9 cellular contexts compared by ENCODE assay signal in the genomic region with DNA sequence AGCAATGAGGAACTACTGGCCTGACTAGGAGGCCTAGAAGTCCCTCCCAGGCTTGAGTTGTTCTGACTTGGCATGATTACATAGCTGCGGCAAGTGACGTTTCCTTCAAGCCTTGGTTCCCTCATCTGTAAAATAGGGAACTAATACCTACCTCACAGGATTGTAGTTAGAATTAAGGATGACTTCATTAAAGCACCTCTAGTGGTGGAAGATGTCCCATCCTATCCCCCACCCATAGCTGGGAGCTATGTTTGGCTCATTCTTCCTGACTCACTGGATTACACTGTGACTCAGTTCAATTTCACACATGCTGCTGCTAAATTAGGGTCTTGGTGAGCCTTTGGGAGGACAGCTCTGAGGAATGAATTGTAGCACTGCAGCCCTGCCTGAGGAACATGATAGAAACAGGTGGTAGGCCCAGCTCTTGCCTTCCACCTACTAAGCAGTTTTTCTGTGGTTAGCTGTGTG. TPM values are rescaled to one million over a fixed set of nuclear protein-coding genes. Genes with fewer than 3 reads are reported as not detected.
DNase-seq lines count a peak whose midpoint lies in the region; ATAC-seq and TF ChIP-seq lines count a peak whose summit lies in the region.
"Had no signal": no experiment of that assay in that cellular context is flagged by ENCODE, and none has a peak within 500 bp of the region (broad histone marks: within the 10 kb centered on the region; RNA-seq: fewer than 3 reads in every experiment).

No MANE protein-coding gene starts in this region.

- intact Hi-C loops in activated CD8-positive, alpha-beta T cell treated with anti-CD3 and anti-CD28 coated beads for 36 hours (cut with micrococcal nuclease), result no loop called here

- H3K9me3 ChIP-seq in mesodermal cell (ENCODE audit: control insufficient read depth, low read length), result no peaks in the 10 kb centered on the region

- H3K27me3 Mint-ChIP-seq in activated CD8-positive, alpha-beta T cell treated with anti-CD3 and anti-CD28 coated beads for 36 hours, result peaks cover 10% of the 10 kb centered on the region
- H3K27me3 Mint-ChIP-seq in activated CD8-positive, alpha-beta T cell treated with anti-CD3 and anti-CD28 coated beads, Interleukin-2, amount 10 ng/mL, durations not matched to agents 7 days and 5 days (ENCODE audit: low read depth), result peaks cover 16% of the 10 kb centered on the region

- no peak overlapping the region for H3K27ac Mint-ChIP-seq in activated CD8-positive, alpha-beta T cell treated with anti-CD3 and anti-CD28 coated beads for 36 hours
- H3K27ac Mint-ChIP-seq in activated CD8-positive, alpha-beta T cell treated with anti-CD3 and anti-CD28 coated beads, Interleukin-2, amount 10 ng/mL, durations not matched to agents 7 days and 5 days, result no peak overlapping the region

- TF ChIP-seq CTCF in activated CD8-positive, alpha-beta T cell treated with anti-CD3 and anti-CD28 coated beads for 36 hours (IDR thresholded peaks at IDR 0.05), result no peak

- peaks cover 37% of the 10 kb centered on the region for H3K4me1 ChIP-seq in mesodermal cell (ENCODE audit: control insufficient read depth, insufficient read depth, low read length, poor library complexity, severe bottlenecking)

- peak overlapping the region; percentile 23 for H3K27ac ChIP-seq in mesodermal cell (ENCODE audit: low read depth, low read length, severe bottlenecking)
- H3K27ac ChIP-seq: C4-2B had no signal

- POLR2A ChIA-PET in activated CD8-positive, alpha-beta T cell treated with anti-CD3 and anti-CD28 coated beads for 36 hours (lab: Charles Lee), result interaction anchor here (0.6 to 2.4 kb wide), 6 partner anchors 8 to 139 kb away, joined by 4 to 10 read pairs (median 6); a partner anchor contains a TSS
- POLR2A ChIA-PET in activated CD8-positive, alpha-beta T cell treated with anti-CD3 and anti-CD28 coated beads, Interleukin-2, amount 10 ng/mL, durations not matched to agents 7 days and 5 days (lab: Charles Lee), result interaction anchor here (0.8 to 1.1 kb wide), 2 partner anchors 13 to 15 kb away, joined by 3 to 4 read pairs; no protein-coding TSS in a partner anchor

- no peak overlapping the region for H3K4me3 ChIP-seq in mesodermal cell (ENCODE audit: extremely low read depth, insufficient read depth, low read length, poor library complexity, severe bottlenecking)

- DNase-seq in activated CD8-positive, alpha-beta T cell treated with anti-CD3 and anti-CD28 coated beads for 36 hours, result no peak
- no peak for DNase-seq in activated CD8-positive, alpha-beta T cell treated with anti-CD3 and anti-CD28 coated beads, Interleukin-2, amount 10 ng/mL, durations not matched to agents 7 days and 5 days
- DNase-seq in KBM-7 (peak; percentile 85), amniotic stem cell (lab: John Stamatoyannopoulos, UW) (peak; percentile 32), NCI-H1436 (lab: John Stamatoyannopoulos, UW) (no peak), NCI-H510A treated with DMSO at 0.1 percent for 48 hours (lab: John Stamatoyannopoulos, UW) (no peak)

- ATAC-seq in activated CD8-positive, alpha-beta T cell treated with anti-CD3 and anti-CD28 coated beads for 36 hours, result peak; percentile 32
- no peak for ATAC-seq in activated CD8-positive, alpha-beta T cell treated with anti-CD3 and anti-CD28 coated beads, Interleukin-2, amount 10 ng/mL, durations not matched to agents 7 days and 5 days
- ATAC-seq in GM18519 (IDR thresholded peaks at IDR 0.05; ENCODE audit: low FRiP score, unreplicated experiment), result no peak

- CTCF ChIA-PET in activated CD8-positive, alpha-beta T cell treated with anti-CD3 and anti-CD28 coated beads for 36 hours (lab: Charles Lee), result interaction anchor here (0.6 to 8.3 kb wide), 7 partner anchors 12 to 118 kb away, joined by 3 to 100 read pairs (median 5); no protein-coding TSS in a partner anchor
- CTCF ChIA-PET in activated CD8-positive, alpha-beta T cell treated with anti-CD3 and anti-CD28 coated beads, Interleukin-2, amount 10 ng/mL, durations not matched to agents 7 days and 5 days (lab: Charles Lee), result interaction anchor here (0.7 to 3.1 kb wide), 3 partner anchors 9 to 90 kb away, joined by 3 to 56 read pairs (median 3); no protein-coding TSS in a partner anchor

- no peak overlapping the region for H3K4me3 Mint-ChIP-seq in activated CD8-positive, alpha-beta T cell treated with anti-CD3 and anti-CD28 coated beads for 36 hours
- H3K4me3 Mint-ChIP-seq in activated CD8-positive, alpha-beta T cell treated with anti-CD3 and anti-CD28 coated beads, Interleukin-2, amount 10 ng/mL, durations not matched to agents 7 days and 5 days, result no peak overlapping the region

- H3K36me3 ChIP-seq in mesodermal cell (ENCODE audit: control insufficient read depth, insufficient read depth, low read length), result peaks cover 9% of the 10 kb centered on the region

- H3K9me3 Mint-ChIP-seq in activated CD8-positive, alpha-beta T cell treated with anti-CD3 and anti-CD28 coated beads for 36 hours, result no peaks in the 10 kb centered on the region
- no peaks in the 10 kb centered on the region for H3K9me3 Mint-ChIP-seq in activated CD8-positive, alpha-beta T cell treated with anti-CD3 and anti-CD28 coated beads, Interleukin-2, amount 10 ng/mL, durations not matched to agents 7 days and 5 days (ENCODE audit: insufficient read depth)

- H3K4me1 Mint-ChIP-seq in activated CD8-positive, alpha-beta T cell treated with anti-CD3 and anti-CD28 coated beads for 36 hours (ENCODE audit: low read depth), result peaks cover 6% of the 10 kb centered on the region
- no peaks in the 10 kb centered on the region for H3K4me1 Mint-ChIP-seq in activated CD8-positive, alpha-beta T cell treated with anti-CD3 and anti-CD28 coated beads, Interleukin-2, amount 10 ng/mL, durations not matched to agents 7 days and 5 days (ENCODE audit: low read depth)

- in situ Hi-C loops in KBM-7 (cut with MboI; ENCODE audit: low pct_unique_long_range_greater_than_20kb, low sequenced_read_pairs), result loop anchor here (25.0 kb wide), 1 partner anchor 230 kb away; a partner anchor contains a TSS

- WGBS in mesodermal cell (ENCODE audit: insufficient coverage in 2 of 2), 2 experiments, result no CpG with 5 or more reads among the region's 2 CpGs

- H3K36me3 Mint-ChIP-seq in activated CD8-positive, alpha-beta T cell treated with anti-CD3 and anti-CD28 coated beads for 36 hours (ENCODE audit: low read depth), result peaks cover 2% of the 10 kb centered on the region
- peaks cover 11% of the 10 kb centered on the region for H3K36me3 Mint-ChIP-seq in activated CD8-positive, alpha-beta T cell treated with anti-CD3 and anti-CD28 coated beads, Interleukin-2, amount 10 ng/mL, durations not matched to agents 7 days and 5 days (ENCODE audit: low read depth)

RNA-seq across cellular contexts. Expression of a gene that starts 6.0 kb away (rescaled TPM):
- under 1 TPM in 1 of 2 experiments, not detected in 1; 0.47 TPM for total RNA-seq in activated CD8-positive, alpha-beta T cell treated with anti-CD3 and anti-CD28 coated beads for 36 hours
- under 1 TPM in 1 of 2 experiments, not detected in 1; 0.55 TPM for total RNA-seq in activated CD8-positive, alpha-beta T cell treated with anti-CD3 and anti-CD28 coated beads, Interleukin-2, amount 10 ng/mL, durations not matched to agents 7 days and 5 days
- polyA plus RNA-seq in mesodermal cell (2013, experiment 1 of 2), result 21.8 TPM
- polyA plus RNA-seq in mesodermal cell (2013, experiment 2 of 2), result 17.1 TPM

RNA-seq across cellular contexts. Expression of a gene that starts 53.7 kb away (rescaled TPM):
- total RNA-seq in activated CD8-positive, alpha-beta T cell treated with anti-CD3 and anti-CD28 coated beads for 36 hours, result 10 to 100 TPM; 64.6 to 67.5 TPM
- total RNA-seq in activated CD8-positive, alpha-beta T cell treated with anti-CD3 and anti-CD28 coated beads, Interleukin-2, amount 10 ng/mL, durations not matched to agents 7 days and 5 days, result 10 to 100 TPM; 55.3 to 58.1 TPM
- polyA plus RNA-seq in mesodermal cell (2013, experiment 1 of 2), result 64.4 TPM
- polyA plus RNA-seq in mesodermal cell (2013, experiment 2 of 2), result 55.4 TPM

Comparison
In these comparisons a context has a peak if more than half of its experiments do, and no peak if none do; other contexts are left out.
1. DNase-seq: peak in KBM-7 (single experiment) and amniotic stem cell (single experiment); none in activated CD8-positive, alpha-beta T cell treated with anti-CD3 and anti-CD28 coated beads for 36 hours (single experiment), activated CD8-positive, alpha-beta T cell treated with anti-CD3 and anti-CD28 coated beads, Interleukin-2, amount 10 ng/mL, durations not matched to agents 7 days and 5 days (single experiment), NCI-H1436 (single experiment) and NCI-H510A treated with DMSO at 0.1 percent for 48 hours (single experiment).